ENCODE assay signal across 14 cellular contexts in the genomic region with DNA sequence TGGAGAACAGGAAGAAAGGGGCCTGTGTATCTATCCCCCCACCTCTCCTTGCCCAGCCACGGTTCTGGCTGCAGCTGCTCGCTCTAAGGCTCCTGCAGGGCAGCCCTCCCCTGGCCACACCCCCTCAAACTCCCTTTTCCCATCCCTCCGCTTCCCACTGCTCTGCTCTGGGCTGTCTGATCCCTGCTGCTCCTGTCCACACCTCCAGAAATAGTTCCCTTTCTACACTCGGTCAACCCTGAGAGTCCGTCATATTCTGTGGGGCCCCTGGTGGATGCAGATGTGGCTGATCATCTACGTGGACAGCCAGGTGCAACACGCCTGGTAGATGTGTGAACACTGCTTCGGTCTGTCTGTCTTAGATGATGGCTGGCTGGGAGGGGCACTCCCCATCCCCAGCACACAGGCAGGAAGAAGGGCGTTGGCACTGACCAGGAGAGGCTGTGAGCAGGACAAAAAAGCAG. TPM values are rescaled to one million over a fixed set of nuclear protein-coding genes. Genes with fewer than 3 reads are reported as not detected.
A peak's percentile ranks its signal among the peaks of the same experiment; 100 is the strongest.
DNase-seq lines count a peak whose midpoint lies in the region; ATAC-seq, FAIRE-seq and TF ChIP-seq lines count a peak whose summit lies in the region.
"Had no signal": no experiment of that assay in that cellular context is flagged by ENCODE, and none has a peak within 500 bp of the region (broad histone marks: within the 10 kb centered on the region; RNA-seq: fewer than 3 reads in every experiment).

No MANE protein-coding gene starts in this region.

- peaks cover 5% of the 10 kb centered on the region for H3K27me3 Mint-ChIP-seq in activated T-cell treated with anti-CD3 and anti-CD28 coated beads, Interleukin-2, amount 50 U/mL, for 24 hours

- H3K9me3 Mint-ChIP-seq in activated T-cell treated with anti-CD3 and anti-CD28 coated beads, Interleukin-2, amount 50 U/mL, for 24 hours, result no peaks in the 10 kb centered on the region

- no peaks in the 10 kb centered on the region for H3K36me3 ChIP-seq in cardiac muscle cell
- no peaks in the 10 kb centered on the region for H3K36me3 ChIP-seq in heart right ventricle
- no peaks in the 10 kb centered on the region for H3K36me3 ChIP-seq in muscle layer of duodenum (ENCODE audit: control insufficient read depth in 1 of 2, insufficient read depth in 2 of 2, low read length in 2 of 2)
- H3K36me3 ChIP-seq in kidney (ENCODE audit: control insufficient read depth in 1 of 2, insufficient read depth in 2 of 2, low read length in 2 of 2), result no peaks in the 10 kb centered on the region
- H3K36me3 ChIP-seq: HAP-1 had no signal

- TF ChIP-seq CTCF in cardiac muscle cell (IDR thresholded peaks at IDR 0.05; ENCODE audit: low read depth, low read length), result no peak
- TF ChIP-seq CTCF in heart right ventricle (IDR thresholded peaks at IDR 0.05), result no peak
- TF ChIP-seq CTCF in kidney (IDR thresholded peaks at IDR 0.05; ENCODE audit: borderline replicate concordance, extremely low read depth, insufficient read depth), result no peak

- DNase-seq in cardiac muscle cell (ENCODE audit: low read depth in 1 of 2, low spot score in 1 of 2), result peak; percentile 73 to 74
- DNase-seq in heart right ventricle, result no peak
- DNase-seq in T47D (ENCODE audit: low read depth in 1 of 2, low spot score in 1 of 2), result peak; percentile 53 to 91
- no peak for DNase-seq in activated T-cell treated with anti-CD3 and anti-CD28 coated beads, Interleukin-2, amount 50 U/mL, for 24 hours
- DNase-seq in GM19240 (ENCODE audit: insufficient read length, low spot score), result no peak
- DNase-seq in kidney, result no peak
- no peak for DNase-seq in HPDE6-E6E7 (ENCODE audit: extremely low spot score)
- DNase-seq: effector memory CD4-positive, alpha-beta T cell; NCI-H82 had no signal

- H3K27ac ChIP-seq in cardiac muscle cell, result peak overlapping the region; percentile 2
- no peak overlapping the region for H3K27ac ChIP-seq in heart right ventricle
- H3K27ac ChIP-seq in muscle layer of duodenum (ENCODE audit: low read length), result peak overlapping the region; percentile 36
- peak overlapping the region in 1 of 2 donors; percentile 69 for H3K27ac ChIP-seq in kidney (ENCODE audit: low read depth in 2 of 2, low read length in 2 of 2)

- H3K27me3 ChIP-seq in cardiac muscle cell (no peaks in the 10 kb centered on the region), heart right ventricle (peaks cover 0 to 25% (median 8%) of the 10 kb centered on the region in 7 donors), muscle layer of duodenum (ENCODE audit: low read depth, low read length) (no peaks in the 10 kb centered on the region)

- H3K4me1 ChIP-seq in cardiac muscle cell (ENCODE audit: low read depth) (peaks cover 22% of the 10 kb centered on the region), heart right ventricle (peaks cover 0 to 22% (median 16%) of the 10 kb centered on the region in 9 donors), muscle layer of duodenum (ENCODE audit: control insufficient read depth in 1 of 2, insufficient read depth in 2 of 2, low read length in 2 of 2) (peaks cover 9 to 16% of the 10 kb centered on the region in 2 donors), kidney (ENCODE audit: control insufficient read depth in 1 of 2, insufficient read depth in 1 of 2, low read depth in 1 of 2, low read length in 2 of 2) (peaks cover 12% of the 10 kb centered on the region in 2 donors)

- in situ Hi-C loops in T47D (cut with HindIII; ENCODE audit: low pct_unique_long_range_greater_than_20kb, low sequenced_read_pairs), result no loop called here

- H3K4me1 Mint-ChIP-seq in activated T-cell treated with anti-CD3 and anti-CD28 coated beads, Interleukin-2, amount 50 U/mL, for 24 hours (ENCODE audit: low read depth), result peaks cover 23% of the 10 kb centered on the region

- FAIRE-seq in kidney (lab: Jason Lieb, UNC), result no peak

- no peaks in the 10 kb centered on the region for H3K9me3 ChIP-seq in cardiac muscle cell (ENCODE audit: low read depth)
- H3K9me3 ChIP-seq in heart right ventricle, result peaks cover 0 to 9% (median 0%) of the 10 kb centered on the region in 11 donors
- no peaks in the 10 kb centered on the region for H3K9me3 ChIP-seq in muscle layer of duodenum (ENCODE audit: control insufficient read depth in 1 of 2, low read length in 2 of 2)
- H3K9me3 ChIP-seq in kidney (ENCODE audit: control insufficient read depth in 1 of 2, low read length in 2 of 2), result peaks cover 0 to 5% of the 10 kb centered on the region in 2 donors
- H3K9me3 ChIP-seq: HAP-1 had no signal

- H3K27ac Mint-ChIP-seq in activated T-cell treated with anti-CD3 and anti-CD28 coated beads, Interleukin-2, amount 50 U/mL, for 24 hours, result no peak overlapping the region
- H3K27ac Mint-ChIP-seq: activated CD4-positive, alpha-beta memory T cell treated with anti-CD3 and anti-CD28 coated beads, Interleukin-2, amount 10 ng/mL, durations not matched to agents 7 days and 5 days had no signal

- intact Hi-C loops in heart right ventricle (cut with DNase I) (loop anchor here in 8 of 10 donors (5.0 to 10.0 kb wide), 9 partner anchors 100 to 750 kb away; a partner anchor contains a TSS), kidney (cut with DNase I) (no loop called here)

- 23 to 37% methylated on average over 9 of the region's 9 CpGs for WGBS in heart right ventricle, 2 donors

- H3K4me3 ChIP-seq in cardiac muscle cell, result no peak overlapping the region
- H3K4me3 ChIP-seq in heart right ventricle, result no peak overlapping the region
- H3K4me3 ChIP-seq in muscle layer of duodenum (ENCODE audit: low read depth in 1 of 2, low read length in 2 of 2), result no peak overlapping the region
- H3K4me3 ChIP-seq in kidney (ENCODE audit: low read length in 2 of 2), result no peak overlapping the region
- H3K4me3 ChIP-seq: HAP-1 had no signal

- H3K36me3 Mint-ChIP-seq in activated T-cell treated with anti-CD3 and anti-CD28 coated beads, Interleukin-2, amount 50 U/mL, for 24 hours (ENCODE audit: low read depth), result no peaks in the 10 kb centered on the region

- H3K9ac ChIP-seq in kidney (ENCODE audit: low read length in 2 of 2), result no peak overlapping the region

- no peak for ATAC-seq in heart right ventricle

- H3K4me3 Mint-ChIP-seq in activated T-cell treated with anti-CD3 and anti-CD28 coated beads, Interleukin-2, amount 50 U/mL, for 24 hours, result no peak overlapping the region
- H3K4me3 Mint-ChIP-seq: activated CD4-positive, alpha-beta memory T cell treated with anti-CD3 and anti-CD28 coated beads, Interleukin-2, amount 10 ng/mL, durations not matched to agents 7 days and 5 days had no signal

RNA-seq across cellular contexts. Expression of a gene that starts 19.3 kb away (rescaled TPM):
- total RNA-seq in cardiac muscle cell (303 and 522 TPM in 2 replicates), heart right ventricle (1 to 10 TPM in 3 of 10 donors, under 1 TPM in 7; 0.37 to 5.7 (median 0.77) TPM), kidney (781 TPM)
- polyA plus RNA-seq in cardiac muscle cell (270 and 501 TPM in 2 replicates), heart right ventricle (1 to 10 TPM; 1.2 to 1.7 TPM), kidney (ENCODE audit: insufficient read depth, low read depth, low replicate concordance) (319 TPM)
- total RNA-seq: activated CD4-positive, alpha-beta memory T cell treated with anti-CD3 and anti-CD28 coated beads, Interleukin-2, amount 10 ng/mL, durations not matched to agents 7 days and 5 days; activated naive CD4-positive, alpha-beta T cell treated with anti-CD3 and anti-CD28 coated beads, Interleukin-2, amount 50 U/mL, for 72 hours; myocyte had no signal

RNA-seq across cellular contexts. Expression of a gene that starts 24.4 kb away (rescaled TPM):
- total RNA-seq in cardiac muscle cell (not detected in 2 replicates), heart right ventricle (not detected), kidney (not detected)
- polyA plus RNA-seq in cardiac muscle cell (not detected in 2 replicates), heart right ventricle (not detected), kidney (ENCODE audit: insufficient read depth, low read depth, low replicate concordance) (not detected)
- total RNA-seq: activated CD4-positive, alpha-beta memory T cell treated with anti-CD3 and anti-CD28 coated beads, Interleukin-2, amount 10 ng/mL, durations not matched to agents 7 days and 5 days; activated naive CD4-positive, alpha-beta T cell treated with anti-CD3 and anti-CD28 coated beads, Interleukin-2, amount 50 U/mL, for 72 hours; myocyte had no signal

RNA-seq across cellular contexts. Expression of a gene that starts 28.7 kb away (rescaled TPM):
- total RNA-seq in cardiac muscle cell (0.09 and 0.28 TPM in 2 replicates), heart right ventricle (under 1 TPM in 1 of 10 donors, not detected in 9; 0.07 TPM), kidney (2.8 TPM)
- polyA plus RNA-seq in cardiac muscle cell (0.15 TPM in 1 of 2 replicates, not detected in the other), heart right ventricle (under 1 TPM in 1 of 2 donors, not detected in 1; 0.22 TPM), kidney (ENCODE audit: insufficient read depth, low read depth, low replicate concordance) (0.15 TPM)
- total RNA-seq: activated CD4-positive, alpha-beta memory T cell treated with anti-CD3 and anti-CD28 coated beads, Interleukin-2, amount 10 ng/mL, durations not matched to agents 7 days and 5 days; activated naive CD4-positive, alpha-beta T cell treated with anti-CD3 and anti-CD28 coated beads, Interleukin-2, amount 50 U/mL, for 72 hours; myocyte had no signal

RNA-seq across cellular contexts. Expression of a gene that starts 39.3 kb away (rescaled TPM):
- total RNA-seq in cardiac muscle cell (not detected in 2 replicates), heart right ventricle (not detected), kidney (not detected)
- polyA plus RNA-seq in cardiac muscle cell (0.20 TPM in 1 of 2 replicates, not detected in the other), heart right ventricle (under 1 TPM in 1 of 2 donors, not detected in 1; 0.30 TPM), kidney (ENCODE audit: insufficient read depth, low read depth, low replicate concordance) (not detected)
- total RNA-seq: activated CD4-positive, alpha-beta memory T cell treated with anti-CD3 and anti-CD28 coated beads, Interleukin-2, amount 10 ng/mL, durations not matched to agents 7 days and 5 days; activated naive CD4-positive, alpha-beta T cell treated with anti-CD3 and anti-CD28 coated beads, Interleukin-2, amount 50 U/mL, for 72 hours; myocyte had no signal

RNA-seq across cellular contexts. Expression of a gene that starts 42.0 kb away (rescaled TPM):
- total RNA-seq in cardiac muscle cell, result not detected in 2 replicates
- not detected in 2 replicates for polyA plus RNA-seq in cardiac muscle cell
- not detected for total RNA-seq in heart right ventricle
- 1 to 10 TPM in 1 of 2 donors, not detected in 1; 6.7 TPM for polyA plus RNA-seq in heart right ventricle
- total RNA-seq in kidney, result not detected
- polyA plus RNA-seq in kidney (ENCODE audit: insufficient read depth, low read depth, low replicate concordance), result not detected
- total RNA-seq: activated CD4-positive, alpha-beta memory T cell treated with anti-CD3 and anti-CD28 coated beads, Interleukin-2, amount 10 ng/mL, durations not matched to agents 7 days and 5 days; activated naive CD4-positive, alpha-beta T cell treated with anti-CD3 and anti-CD28 coated beads, Interleukin-2, amount 50 U/mL, for 72 hours; myocyte had no signal

Comparison
In these comparisons a context has a peak if more than half of its experiments do, and no peak if none do; other contexts are left out.
1. DNase-seq: peak in cardiac muscle cell (2 of 2) and T47D (2 of 2); none in heart right ventricle (0 of 2), activated T-cell treated with anti-CD3 and anti-CD28 coated beads, Interleukin-2, amount 50 U/mL, for 24 hours (single experiment), GM19240 (single experiment), kidney (single experiment) and HPDE6-E6E7 (single experiment).
2. H3K27ac ChIP-seq: peak in cardiac muscle cell (single experiment) and muscle layer of duodenum (single experiment); none in heart right ventricle (0 of 10).
3. RNA of a gene that starts 19.3 kb away (total RNA-seq): 781 TPM in kidney (single experiment) and 303 to 522 TPM in cardiac muscle cell; 0.37 to 5.7 TPM in heart right ventricle; every median in the first group is over 10 times any median in the second.